28 cellular contexts compared by ENCODE assay signal in the genomic region with DNA sequence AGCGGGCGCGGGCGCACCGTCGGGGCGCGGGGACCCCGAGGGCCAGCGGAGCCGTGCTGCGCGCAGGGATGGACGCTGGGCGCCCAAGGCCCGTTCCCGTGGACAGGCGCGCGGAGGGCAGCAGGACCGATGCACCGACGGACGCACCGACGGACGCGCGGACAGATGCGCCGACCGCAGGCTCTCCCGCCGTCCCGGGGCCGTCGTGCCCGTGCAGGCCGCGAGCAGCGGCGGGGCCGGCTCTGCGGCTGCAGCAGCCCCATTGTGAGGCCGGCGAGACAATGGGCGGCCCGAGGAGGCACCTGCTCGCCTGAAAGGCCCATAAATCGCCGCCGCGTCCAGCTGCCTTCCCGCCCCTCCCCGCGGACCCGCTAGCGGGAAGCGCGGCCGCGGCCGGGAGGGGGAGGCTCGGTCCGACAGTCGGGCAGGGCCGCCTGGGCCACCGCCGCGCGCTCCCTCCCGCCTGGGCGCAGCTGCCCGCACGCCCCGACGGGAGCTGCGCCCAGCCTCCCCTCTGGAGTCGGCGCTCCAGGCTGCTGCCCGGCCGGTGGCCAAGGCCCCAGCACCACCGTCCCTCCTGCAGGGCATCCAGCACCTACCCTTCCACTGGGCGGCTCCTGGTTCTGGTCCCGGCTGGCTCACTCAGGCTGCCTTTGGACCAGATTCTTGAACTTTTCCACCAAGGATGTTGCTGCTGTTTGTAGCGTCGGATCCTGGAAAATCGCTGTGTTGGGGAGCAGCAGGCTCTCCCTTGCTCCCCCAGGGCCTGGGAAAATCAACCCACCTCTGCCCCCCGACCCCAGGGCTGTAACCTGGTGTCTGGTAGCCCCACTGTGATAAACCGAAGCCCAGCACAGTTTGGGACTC. TPM values are rescaled to one million over a fixed set of nuclear protein-coding genes. Genes with fewer than 3 reads are reported as not detected.
DNase-seq lines count a peak whose midpoint lies in the region; TF ChIP-seq lines count a peak whose summit lies in the region.
"Had no signal": no experiment of that assay in that cellular context is flagged by ENCODE, and none has a peak within 500 bp of the region (broad histone marks: within the 10 kb centered on the region; RNA-seq: fewer than 3 reads in every experiment).

No MANE protein-coding gene starts in this region.

- H3K4me1 ChIP-seq in Loucy (ENCODE audit: insufficient read depth, low read length, poor library complexity, severe bottlenecking): peaks cover 26% of the 10 kb centered on the region
- H3K4me1 ChIP-seq: Peyer's patch had no signal

- TF ChIP-seq CTCF in Loucy (conservative IDR thresholded peaks at IDR 0.05; ENCODE audit: low read length) (no peak), nephron progenitor cell (IDR thresholded peaks at IDR 0.05) (no peak)

- H3K36me3 Mint-ChIP-seq in nephron progenitor cell (ENCODE audit: low read depth): peaks cover 5% of the 10 kb centered on the region
- no peaks in the 10 kb centered on the region for H3K36me3 Mint-ChIP-seq in activated CD4-positive, alpha-beta T cell treated with anti-CD3 and anti-CD28 coated beads, Interleukin-2, amount 10 ng/mL, durations not matched to agents 24 days and 14 days (ENCODE audit: low read depth)

- DNase-seq in Ammon's horn (ENCODE audit: low spot score): peak; percentile 54
- DNase-seq in globus pallidus (ENCODE audit: low spot score): peak; percentile 70
- peak; percentile 73 for DNase-seq in nephron progenitor cell
- no peak for DNase-seq in activated CD4-positive, alpha-beta T cell treated with anti-CD3 and anti-CD28 coated beads, Interleukin-2, amount 10 ng/mL, durations not matched to agents 24 days and 14 days
- no peak for DNase-seq in cortex of kidney (lab: John Stamatoyannopoulos, UW)
- no peak for DNase-seq in NCI-H2107 (lab: John Stamatoyannopoulos, UW)
- no peak for DNase-seq in EL
- DNase-seq: activated CD4-positive, alpha-beta T cell treated with anti-CD3 and anti-CD28 coated beads for 4 hours; activated CD8-positive, alpha-beta memory T cell treated with anti-CD3 and anti-CD28 coated beads for 24 hours; activated naive CD4-positive, alpha-beta T cell treated with anti-CD3 and anti-CD28 coated beads, Interleukin-2, amount 50 U/mL, for 16 hours; activated T-cell treated with anti-CD3 and anti-CD28 coated beads for 4 hours; amniotic stem cell; brain microvascular endothelial cell; CD4-positive, alpha-beta T cell; left ventricle myocardium inferior; NCI-H1417 treated with DMSO at 0.1 percent for 48 hours; NCI-H2081 treated with DMSO at 0.1 percent for 48 hours; NCI-H82; Peyer's patch; stimulated activated CD4-positive, alpha-beta T cell treated with anti-CD3 and anti-CD28 coated beads, Interleukin-15, amount 100 ng/mL, for 24 hours; stimulated activated CD4-positive, alpha-beta T cell treated with anti-CD3 and anti-CD28 coated beads, Interleukin-4, amount 100 ng/mL, for 4 hours; T-helper 9 cell had no signal

- H3K79me2 ChIP-seq in Loucy (ENCODE audit: insufficient read depth, low read length): no peaks in the 10 kb centered on the region

- H3K9me3 Mint-ChIP-seq in nephron progenitor cell: peaks cover 8% of the 10 kb centered on the region
- no peaks in the 10 kb centered on the region for H3K9me3 Mint-ChIP-seq in activated CD4-positive, alpha-beta T cell treated with anti-CD3 and anti-CD28 coated beads, Interleukin-2, amount 10 ng/mL, durations not matched to agents 24 days and 14 days
- H3K9me3 Mint-ChIP-seq: activated T-helper 2 cell treated with anti-CD3 and anti-CD28 coated beads, Interferon-gamma antibody, Interleukin-2, Interleukin-4, amounts not matched to agents 10 μg/mL and 5 μg/mL and 100 μg/mL, durations not matched to agents 14 hours and 24 hours and 36 hours; CD4-positive, alpha-beta T cell had no signal

- intact Hi-C loops in activated CD4-positive, alpha-beta T cell treated with anti-CD3 and anti-CD28 coated beads, Interleukin-2, amount 10 ng/mL, durations not matched to agents 24 days and 14 days (cut with micrococcal nuclease): no loop called here

- peak overlapping the region; percentile 26 for H3K4me3 ChIP-seq in Loucy (ENCODE audit: low read length, poor library complexity, severe bottlenecking)
- H3K4me3 ChIP-seq: HAP-1 had no signal

- H4K20me1 ChIP-seq in Loucy (ENCODE audit: insufficient read depth, low read length, poor library complexity, severe bottlenecking): no peaks in the 10 kb centered on the region

- H3K4me3 Mint-ChIP-seq in nephron progenitor cell: no peak overlapping the region
- no peak overlapping the region for H3K4me3 Mint-ChIP-seq in activated CD4-positive, alpha-beta T cell treated with anti-CD3 and anti-CD28 coated beads, Interleukin-2, amount 10 ng/mL, durations not matched to agents 24 days and 14 days
- H3K4me3 Mint-ChIP-seq: CD4-positive, alpha-beta T cell had no signal

- H3K9me2 ChIP-seq in Loucy (replicated peaks; ENCODE audit: low read depth, low read length): no peaks in the 10 kb centered on the region

- peak overlapping the region; percentile 59 for H3K4me2 ChIP-seq in Loucy (ENCODE audit: low read depth, low read length, poor library complexity, severe bottlenecking)

- no peak overlapping the region for H3K27ac Mint-ChIP-seq in nephron progenitor cell
- no peak overlapping the region for H3K27ac Mint-ChIP-seq in activated CD4-positive, alpha-beta T cell treated with anti-CD3 and anti-CD28 coated beads, Interleukin-2, amount 10 ng/mL, durations not matched to agents 24 days and 14 days
- H3K27ac Mint-ChIP-seq: activated T-helper 2 cell treated with anti-CD3 and anti-CD28 coated beads, Interferon-gamma antibody, Interleukin-2, Interleukin-4, amounts not matched to agents 10 μg/mL and 5 μg/mL and 100 μg/mL, durations not matched to agents 14 hours and 24 hours and 36 hours; CD4-positive, alpha-beta T cell had no signal

- peaks cover 54% of the 10 kb centered on the region for H3K27me3 Mint-ChIP-seq in nephron progenitor cell (ENCODE audit: low read depth, poor library complexity)
- peaks cover 48% of the 10 kb centered on the region for H3K27me3 Mint-ChIP-seq in activated CD4-positive, alpha-beta T cell treated with anti-CD3 and anti-CD28 coated beads, Interleukin-2, amount 10 ng/mL, durations not matched to agents 24 days and 14 days

- H3K9ac ChIP-seq in Loucy (ENCODE audit: low read depth, low read length, poor library complexity, severe bottlenecking): peak overlapping the region; percentile 62

- H3K27me3 ChIP-seq in Loucy (ENCODE audit: insufficient read depth, low read length, poor library complexity, severe bottlenecking): no peaks in the 10 kb centered on the region

- H3F3A ChIP-seq in Loucy (ENCODE audit: low read depth): no peaks in the 10 kb centered on the region

- no peaks in the 10 kb centered on the region for H3K36me3 ChIP-seq in Loucy (ENCODE audit: insufficient read depth, low read length)
- H3K36me3 ChIP-seq: brain microvascular endothelial cell, HAP-1, left ventricle myocardium inferior, Peyer's patch had no signal

- H3K4me1 Mint-ChIP-seq in nephron progenitor cell: peaks cover 45% of the 10 kb centered on the region
- peaks cover 2% of the 10 kb centered on the region for H3K4me1 Mint-ChIP-seq in activated CD4-positive, alpha-beta T cell treated with anti-CD3 and anti-CD28 coated beads, Interleukin-2, amount 10 ng/mL, durations not matched to agents 24 days and 14 days

- H2AFZ ChIP-seq in Loucy (ENCODE audit: low read length): peak overlapping the region; percentile 52

- H3K9me3 ChIP-seq in Loucy (ENCODE audit: insufficient read depth, low read depth, low read length): 0 out of 2 replicates have a peak, but pooled peaks cover under 1% of the 10 kb centered on the region
- H3K9me3 ChIP-seq: HAP-1, Peyer's patch had no signal

RNA-seq across cellular contexts. Expression of a gene that starts 15.8 kb away (rescaled TPM):
- total RNA-seq in activated CD4-positive, alpha-beta T cell treated with anti-CD3 and anti-CD28 coated beads, Interleukin-2, amount 10 ng/mL, durations not matched to agents 24 days and 14 days: 1.8 and 2.0 TPM in 2 replicates
- total RNA-seq: HepG2 had no signal

RNA-seq across cellular contexts. Expression of a gene that starts 59.4 kb away (rescaled TPM):
- 25.5 and 26.7 TPM in 2 replicates for total RNA-seq in activated CD4-positive, alpha-beta T cell treated with anti-CD3 and anti-CD28 coated beads, Interleukin-2, amount 10 ng/mL, durations not matched to agents 24 days and 14 days
- total RNA-seq: cerebellum, left ventricle myocardium inferior, occipital lobe had no signal

Comparison
In these comparisons a context has a peak if more than half of its experiments do, and no peak if none do; other contexts are left out.
1. DNase-seq: peak in Ammon's horn (single experiment), globus pallidus (single experiment) and nephron progenitor cell (single experiment); none in activated CD4-positive, alpha-beta T cell treated with anti-CD3 and anti-CD28 coated beads, Interleukin-2, amount 10 ng/mL, durations not matched to agents 24 days and 14 days (single experiment), cortex of kidney (single experiment), NCI-H2107 (single experiment) and EL (single experiment).